In the genomic region with DNA sequence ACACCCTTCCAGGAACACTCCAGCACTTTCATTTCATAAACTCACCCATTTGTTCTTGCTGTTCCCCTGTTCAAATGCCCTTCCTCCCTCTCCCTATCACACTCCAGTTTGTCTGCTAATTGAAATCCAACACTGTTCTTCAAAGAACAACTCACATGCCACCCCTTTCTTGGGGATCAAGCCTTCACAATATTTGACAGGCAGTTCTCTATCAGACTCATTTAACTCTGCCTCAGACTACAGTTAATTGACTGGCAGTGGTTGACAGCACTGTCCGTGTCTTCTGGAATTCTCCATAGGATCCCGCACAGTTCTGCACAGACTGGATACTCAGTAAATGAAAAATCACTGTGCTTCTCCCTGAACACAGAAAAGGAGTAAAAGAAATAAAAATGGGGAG, we compare ENCODE assay signal across 33 cellular contexts.
DNase-seq lines count a peak whose midpoint lies in the region; FAIRE-seq and TF ChIP-seq lines count a peak whose summit lies in the region.
"Had no signal": no experiment of that assay in that cellular context is flagged by ENCODE, and none has a peak within 500 bp of the region (broad histone marks: within the 10 kb centered on the region; RNA-seq: fewer than 3 reads in every experiment).

No MANE protein-coding gene starts in this region.

- no peak for DNase-seq in H1 (ENCODE audit: low read depth in 1 of 2, low spot score in 2 of 2)
- DNase-seq in esophagus muscularis mucosa (ENCODE audit: extremely low spot score) = peak; percentile 64
- DNase-seq in SHP77 (lab: John Stamatoyannopoulos, UW) = no peak
- no peak for DNase-seq in DMS153 treated with DMSO at 0.1 percent for 48 hours (lab: John Stamatoyannopoulos, UW; ENCODE audit: unreplicated experiment)
- DNase-seq in posterior cingulate gyrus = no peak
- DNase-seq: 8988T; ACHN; AML-193; BE2C; C1 segment of cervical spinal cord; Caco-2; Calu3; CD4-positive, alpha-beta memory T cell; CD4-positive, alpha-beta T cell; CD4-positive, CD25-positive, alpha-beta regulatory T cell; CD8-positive, alpha-beta memory T cell; CD8-positive, alpha-beta T cell; COR-L47; DMS 273 treated with DMSO at 0.1 percent for 48 hours; DMS153; DMS53; DMS79; DMS79 treated with DMSO at 0.1 percent for 48 hours; DND-41; EL had no signal

- TF ChIP-seq EP300 in H1 (IDR thresholded peaks at IDR 0.05; ENCODE audit: borderline replicate concordance in 1 of 2, low read depth in 2 of 2, low read length in 2 of 2) (no peak), esophagus muscularis mucosa (IDR thresholded peaks at IDR 0.05) (no peak), neural cell (conservative IDR thresholded peaks at IDR 0.05; ENCODE audit: poor library complexity, severe bottlenecking) (peak; percentile 54)

- H3K79me2 ChIP-seq in H1 (ENCODE audit: control insufficient read depth in 1 of 2, insufficient read depth in 2 of 2, low read length in 2 of 2) (no peaks in the 10 kb centered on the region), neural cell (replicated peaks; ENCODE audit: insufficient read depth, low read length) (no peaks in the 10 kb centered on the region)

- H4K20me1 ChIP-seq in H1 (replicated peaks in 1 of 2; ENCODE audit: control insufficient read depth in 1 of 2, insufficient read depth in 2 of 2, low read length in 2 of 2) (no peaks in the 10 kb centered on the region), neural cell (ENCODE audit: insufficient read depth) (no peaks in the 10 kb centered on the region)
- H4K20me1 ChIP-seq: BLaER1; BLaER1 treated with 17β-estradiol and CSF1 and Interleukin-3, amounts not matched to agents 10 nM and 100 nM had no signal

- H3K27ac ChIP-seq in H1 (ENCODE audit: low read depth, low read length) (no peak overlapping the region), esophagus muscularis mucosa (replicated peaks in 1 of 4) (no peak overlapping the region), neural cell (ENCODE audit: low read length) (no peak overlapping the region)
- H3K27ac ChIP-seq: 22Rv1; A549; BLaER1; BLaER1 treated with 17β-estradiol and CSF1 and Interleukin-3, amounts not matched to agents 10 nM and 100 nM; C4-2B had no signal

- H3K4ac ChIP-seq in H1 (replicated peaks; ENCODE audit: insufficient read length, low read depth, low read length) = no peak overlapping the region

- no peak overlapping the region for H2BK20ac ChIP-seq in H1 (ENCODE audit: low read length)

- H3K9ac ChIP-seq in H1 (replicated peaks in 1 of 4; ENCODE audit: extremely low read depth in 1 of 4, low read depth in 3 of 4, low read length in 3 of 4) (no peak overlapping the region), neural cell (ENCODE audit: low read length) (no peak overlapping the region)
- H3K9ac ChIP-seq: BLaER1; BLaER1 treated with 17β-estradiol and CSF1 and Interleukin-3, amounts not matched to agents 10 nM and 100 nM had no signal

- POLR2A ChIA-PET in H1 (lab: Charles Lee; ENCODE audit: partially characterized antibody) = no interaction called here

- H2BK120ac ChIP-seq in H1 (replicated peaks; ENCODE audit: low read depth, low read length) = no peak overlapping the region

- no peak overlapping the region for H2BK15ac ChIP-seq in H1 (ENCODE audit: low read length)

- H3K4me3 ChIP-seq in H1 (ENCODE audit: extremely low read depth in 1 of 4, insufficient read depth in 2 of 4, low read depth in 3 of 4, low read length in 4 of 4) (no peak overlapping the region), esophagus muscularis mucosa (no peak overlapping the region), neural cell (ENCODE audit: low read length) (no peak overlapping the region)
- H3K4me3 ChIP-seq: A549; BLaER1; BLaER1 treated with 17β-estradiol and CSF1 and Interleukin-3, amounts not matched to agents 10 nM and 100 nM had no signal

- H2AK5ac ChIP-seq in H1 (ENCODE audit: low read depth, low read length) = no peak overlapping the region

- TF ChIP-seq POLR2A in H1 (IDR thresholded peaks at IDR 0.05; ENCODE audit: control extremely low read depth in 1 of 2, low read depth in 2 of 2, low read length in 2 of 2) (no peak), esophagus muscularis mucosa (IDR thresholded peaks at IDR 0.05; ENCODE audit: low read depth) (no peak)

- H2BK5ac ChIP-seq in H1 (ENCODE audit: low read depth, low read length) = no peak overlapping the region

- H3K4me2 ChIP-seq in H1 (ENCODE audit: insufficient read depth in 1 of 2, low read depth in 2 of 2, low read length in 2 of 2) (no peak overlapping the region), neural cell (ENCODE audit: low read length) (no peak overlapping the region)
- H3K4me2 ChIP-seq: A549; BLaER1; BLaER1 treated with 17β-estradiol and CSF1 and Interleukin-3, amounts not matched to agents 10 nM and 100 nM had no signal

- peaks cover 0 to 7% (median 1%) of the 10 kb centered on the region in 4 experiments; a peak in 6 of 7 replicates for H3K4me1 ChIP-seq in H1 (replicated peaks in 1 of 4; ENCODE audit: control insufficient read depth in 3 of 4, insufficient read depth in 4 of 4, low read length in 3 of 4)
- H3K4me1 ChIP-seq in esophagus muscularis mucosa = no peaks in the 10 kb centered on the region
- H3K4me1 ChIP-seq: A549, BE2C, Caco-2 had no signal

- no peak for FAIRE-seq in H1 (lab: Jason Lieb, UNC)
- FAIRE-seq: A204.1, D721Med had no signal

- H3K36me3 ChIP-seq in H1 (ENCODE audit: control insufficient read depth in 2 of 4, insufficient read depth in 4 of 4, low read length in 3 of 4) (no peaks in the 10 kb centered on the region), esophagus muscularis mucosa (no peaks in the 10 kb centered on the region), neural cell (ENCODE audit: insufficient read depth, low read length) (no peaks in the 10 kb centered on the region)
- H3K36me3 ChIP-seq: BE2C; BLaER1; BLaER1 treated with 17β-estradiol and CSF1 and Interleukin-3, amounts not matched to agents 10 nM and 100 nM had no signal

- H3F3A ChIP-seq in neural cell (ENCODE audit: insufficient read depth, low read length, poor library complexity, severe bottlenecking) = no peaks in the 10 kb centered on the region

- TF ChIP-seq CTCF in H1 (IDR thresholded peaks at IDR 0.05; ENCODE audit: control extremely low read depth in 1 of 3, insufficient read depth in 1 of 3, low read depth in 1 of 3, low read length in 3 of 3) = no peak
- TF ChIP-seq CTCF in esophagus muscularis mucosa (IDR thresholded peaks at IDR 0.05) = no peak
- no peak for TF ChIP-seq CTCF in neural cell (IDR thresholded peaks at IDR 0.05; ENCODE audit: poor library complexity, severe bottlenecking)

- no peak overlapping the region for H4K91ac ChIP-seq in H1 (replicated peaks; ENCODE audit: insufficient read length, low read length)

- H3K9me3 ChIP-seq in H1 (ENCODE audit: insufficient read depth in 2 of 2, low read depth in 1 of 2, low read length in 1 of 2) (no peaks in the 10 kb centered on the region; a peak in 1 of 4 replicates), esophagus muscularis mucosa (no peaks in the 10 kb centered on the region), neural cell (ENCODE audit: low read length) (no peaks in the 10 kb centered on the region)
- H3K9me3 ChIP-seq: A549, BE2C, BLaER1, Caco-2 had no signal

- H3K79me1 ChIP-seq in H1 (ENCODE audit: low read depth, low read length) = no peaks in the 10 kb centered on the region

- no peak overlapping the region for H3K18ac ChIP-seq in H1 (ENCODE audit: extremely low read depth, low read length)

- TF ChIP-seq RAD21 in H1 (IDR thresholded peaks at IDR 0.05 in 1 of 2, conservative IDR thresholded peaks at IDR 0.05 in 1 of 2; ENCODE audit: low read depth in 2 of 2, low read length in 2 of 2) (no peak), neural cell (conservative IDR thresholded peaks at IDR 0.05) (no peak)

- H3K56ac ChIP-seq in H1 (replicated peaks; ENCODE audit: insufficient read length, low read depth, low read length) = no peak overlapping the region

- no peaks in the 10 kb centered on the region for H3K23me2 ChIP-seq in H1 (ENCODE audit: low read depth, low read length)

- H2BK12ac ChIP-seq in H1 (ENCODE audit: low read depth, low read length) = no peak overlapping the region

- CTCF ChIA-PET in H1 (lab: Charles Lee; ENCODE audit: partially characterized antibody) = interaction anchor here (1.0 to 1.3 kb wide), 3 partner anchors 16 to 874 kb away, joined by 3 read pairs; no protein-coding TSS in a partner anchor

- H3K14ac ChIP-seq in H1 (ENCODE audit: insufficient read length) = no peak overlapping the region

- intact Hi-C loops in esophagus muscularis mucosa (cut with DNase I) = no loop called here
- intact Hi-C loops in posterior cingulate gyrus (cut with DNase I) = no loop called here

- 85% methylated on average over 2 of the region's 2 CpGs; no CpG with 5 or more reads in 1 of the 2 experiments for WGBS in H1 (ENCODE audit: extremely low coverage in 1 of 2, insufficient coverage in 1 of 2, insufficient read length in 1 of 2, insufficient replicate concordance in 2 of 2, low coverage in 1 of 2, low lambda C conversion rate in 2 of 2, missing lambda C conversion rate in 1 of 2), 2 experiments
- WGBS in esophagus muscularis mucosa = 96% methylated on average over 2 of the region's 2 CpGs

- H4K5ac ChIP-seq in H1 (ENCODE audit: insufficient read length, low read depth, low read length) = no peak overlapping the region

- no peak overlapping the region for H3K23ac ChIP-seq in H1 (ENCODE audit: insufficient read length)

- no peak overlapping the region for H4K8ac ChIP-seq in H1 (ENCODE audit: extremely low read depth, insufficient read depth, low read length)

- H3K9me2 ChIP-seq in neural cell (ENCODE audit: insufficient read depth, low read length) = no peaks in the 10 kb centered on the region

- 0 out of 2 replicates have a peak overlapping the region, but pooled peaks have one; percentile 34 for H2AFZ ChIP-seq in H1 (ENCODE audit: low read length)
- H2AFZ ChIP-seq in neural cell (ENCODE audit: low read depth, low read length) = no peak overlapping the region

- H3K27me3 ChIP-seq in H1 (replicated peaks in 1 of 4; ENCODE audit: control insufficient read depth in 3 of 4, extremely low read depth in 1 of 4, insufficient read depth in 3 of 4, low read length in 3 of 4) (no peaks in the 10 kb centered on the region), esophagus muscularis mucosa (peaks cover 0 to 22% (median 0%) of the 10 kb centered on the region in 4 donors), neural cell (ENCODE audit: insufficient read depth, low read depth, low read length) (no peaks in the 10 kb centered on the region)
- H3K27me3 ChIP-seq: BE2C; BLaER1; BLaER1 treated with 17β-estradiol and CSF1 and Interleukin-3, amounts not matched to agents 10 nM and 100 nM had no signal

TF ChIP-seq in H1, 55 proteins besides CTCF, POLR2A, EP300 and RAD21 (continues in another document):
- TF ChIP-seq SP4 (IDR thresholded peaks at IDR 0.05; ENCODE audit: low read length) (no peak), SIN3A (conservative IDR thresholded peaks at IDR 0.05 in 1 of 2, IDR thresholded peaks at IDR 0.05 in 1 of 2; ENCODE audit: low read depth in 1 of 2, low read length in 2 of 2) (no peak), NANOG (IDR thresholded peaks at IDR 0.05; ENCODE audit: insufficient read depth, low read depth, low read length, poor library complexity, severe bottlenecking) (no peak)
